In genomic region chr9:83817011-83817355, GRCh38 we compare ENCODE assay signal across 1 cellular context.
TF ChIP-seq lines count a peak whose summit lies in the region.

No MANE protein-coding gene starts in this region.

TF ChIP-seq in HepG2, 621 proteins besides CTCF, POLR2A, EP300 and RAD21:
- 0 out of 2 replicates have a peak, but pooled peaks have one; percentile 21 for TF ChIP-seq ZSCAN20 (CRISPR knock-in tag; IDR thresholded peaks at IDR 0.05; ENCODE audit: borderline replicate concordance)
